Comparison of ENCODE assay signal across 1 cellular context in genomic region chr1:25617626-25618432, GRCh38.
TF ChIP-seq lines count a peak whose summit lies in the region.

No MANE protein-coding gene starts in this region.

TF ChIP-seq in HepG2, 621 proteins besides CTCF, POLR2A, EP300 and RAD21 (continued from another document):
- no peak for TF ChIP-seq KDM5A (IDR thresholded peaks at IDR 0.05; ENCODE audit: borderline replicate concordance, low read length)
- TF ChIP-seq ZNF569 (CRISPR knock-in tag; IDR thresholded peaks at IDR 0.05; ENCODE audit: borderline replicate concordance), result no peak
- TF ChIP-seq GABPB1 (CRISPR knock-in tag; IDR thresholded peaks at IDR 0.05), result peak; percentile 9; the same call in 1 of the 2 replicates
- TF ChIP-seq HDAC2 (CRISPR knock-in tag; IDR thresholded peaks at IDR 0.05), result no peak
- TF ChIP-seq ZNF207 (IDR thresholded peaks at IDR 0.05; ENCODE audit: borderline replicate concordance), result no peak
- no peak for TF ChIP-seq ZNF772 (CRISPR knock-in tag; IDR thresholded peaks at IDR 0.05)
- 0 out of 2 replicates have a peak, but pooled peaks have one; percentile 24 for TF ChIP-seq ZNF142 (CRISPR knock-in tag; IDR thresholded peaks at IDR 0.05)
- peak; percentile 21; the same call in 1 of the 2 replicates for TF ChIP-seq ZNF766 (CRISPR knock-in tag; IDR thresholded peaks at IDR 0.05; ENCODE audit: borderline replicate concordance)
- TF ChIP-seq, protein P1, sequence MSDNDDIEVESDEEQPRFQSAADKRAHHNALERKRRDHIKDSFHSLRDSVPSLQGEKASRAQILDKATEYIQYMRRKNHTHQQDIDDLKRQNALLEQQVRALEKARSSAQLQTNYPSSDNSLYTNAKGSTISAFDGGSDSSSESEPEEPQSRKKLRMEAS (IDR thresholded peaks at IDR 0.05), result peak; percentile 44; the same call in 1 of the 2 replicates
- TF ChIP-seq, protein P2, sequence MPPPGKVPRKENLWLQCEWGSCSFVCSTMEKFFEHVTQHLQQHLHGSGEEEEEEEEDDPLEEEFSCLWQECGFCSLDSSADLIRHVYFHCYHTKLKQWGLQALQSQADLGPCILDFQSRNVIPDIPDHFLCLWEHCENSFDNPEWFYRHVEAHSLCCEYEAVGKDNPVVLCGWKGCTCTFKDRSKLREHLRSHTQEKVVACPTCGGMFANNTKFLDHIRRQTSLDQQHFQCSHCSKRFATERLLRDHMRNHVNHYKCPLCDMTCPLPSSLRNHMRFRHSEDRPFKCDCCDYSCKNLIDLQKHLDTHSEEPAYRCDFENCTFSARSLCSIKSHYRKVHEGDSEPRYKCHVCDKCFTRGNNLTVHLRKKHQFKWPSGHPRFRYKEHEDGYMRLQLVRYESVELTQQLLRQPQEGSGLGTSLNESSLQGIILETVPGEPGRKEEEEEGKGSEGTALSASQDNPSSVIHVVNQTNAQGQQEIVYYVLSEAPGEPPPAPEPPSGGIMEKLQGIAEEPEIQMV (CRISPR knock-in tag; IDR thresholded peaks at IDR 0.05; ENCODE audit: low read depth), result no peak
- no peak for TF ChIP-seq ZNF224 (CRISPR knock-in tag; IDR thresholded peaks at IDR 0.05)
